ENCODE assay signal across 8 cellular contexts in genomic region chr14:88323520-88324199, GRCh38. TPM values are rescaled to one million over a fixed set of nuclear protein-coding genes. Genes with fewer than 3 reads are reported as not detected.
DNase-seq lines count a peak whose midpoint lies in the region; ATAC-seq and TF ChIP-seq lines count a peak whose summit lies in the region.

No MANE protein-coding gene starts in this region.

- WGBS in ectodermal cell, 2 experiments, result 0% methylated on average over 70 of the region's 70 CpGs

- TF ChIP-seq CTCF in osteoblast (IDR thresholded peaks at IDR 0.05; ENCODE audit: extremely low read depth, low read depth, low read length), result no peak

- H3K9me3 ChIP-seq in ectodermal cell (ENCODE audit: control insufficient read depth, low read length), result no peaks in the 10 kb centered on the region
- H3K9me3 ChIP-seq in osteoblast (ENCODE audit: low read depth, low read length), result no peaks in the 10 kb centered on the region

- H3K36me3 ChIP-seq in ectodermal cell (ENCODE audit: control insufficient read depth, insufficient read depth, low read length), result no peaks in the 10 kb centered on the region
- H3K36me3 ChIP-seq in osteoblast (ENCODE audit: insufficient read depth, low read length), result no peaks in the 10 kb centered on the region

- H3K27ac ChIP-seq in ectodermal cell (ENCODE audit: insufficient read depth, low read depth, low read length, poor library complexity, severe bottlenecking) (no peak overlapping the region), osteoblast (ENCODE audit: low read depth, low read length) (no peak overlapping the region)

- no peaks in the 10 kb centered on the region for H4K20me1 ChIP-seq in osteoblast (ENCODE audit: insufficient read depth, low read length)

- no peak overlapping the region for H2AFZ ChIP-seq in osteoblast (ENCODE audit: low read length)

- H3K27me3 ChIP-seq in ectodermal cell (ENCODE audit: control insufficient read depth, insufficient read depth, low read length, poor library complexity, severe bottlenecking) (peaks cover 66% of the 10 kb centered on the region), osteoblast (ENCODE audit: insufficient read depth, low read length) (peaks cover 63% of the 10 kb centered on the region)

- ATAC-seq in GM19035 (IDR thresholded peaks at IDR 0.05; ENCODE audit: unreplicated experiment), result peak; percentile 90
- peak; percentile 92 for ATAC-seq in HG03095 (IDR thresholded peaks at IDR 0.05; ENCODE audit: unreplicated experiment)

- DNase-seq in Daoy (ENCODE audit: low read depth), result peak; percentile 62
- DNase-seq in NOMO-1 treated with DMSO at 0.1 percent for 48 hours (lab: John Stamatoyannopoulos, UW; ENCODE audit: unreplicated experiment), result peak; percentile 18
- peak; percentile 83 for DNase-seq in osteoblast (ENCODE audit: insufficient read length, low spot score, missing footprints)
- no peak for DNase-seq in cerebellar cortex (ENCODE audit: low spot score)
- DNase-seq in medulla oblongata (ENCODE audit: extremely low spot score), result no peak

- H3K4me1 ChIP-seq in ectodermal cell (ENCODE audit: control insufficient read depth, insufficient read depth, low read length), result peaks cover 25% of the 10 kb centered on the region
- no peaks in the 10 kb centered on the region for H3K4me1 ChIP-seq in osteoblast (ENCODE audit: insufficient read depth, low read length)

- H3K79me2 ChIP-seq in osteoblast (ENCODE audit: insufficient read depth, low read length), result no peaks in the 10 kb centered on the region

- H3K4me3 ChIP-seq in ectodermal cell (ENCODE audit: insufficient read depth, low read depth, low read length) (peak overlapping the region; percentile 74), osteoblast (ENCODE audit: insufficient read depth, low read length) (no peak overlapping the region)

- H3K4me2 ChIP-seq in osteoblast (ENCODE audit: insufficient read depth, low read length), result no peak overlapping the region

RNA-seq across cellular contexts. Expression of gene KCNK10, which starts 0.6 kb away (rescaled TPM):
- 0.06 and 0.63 TPM in 2 replicates for total RNA-seq in Daoy (2014; rRNA removed; shearing (Covaris generic))
- polyA plus RNA-seq in ectodermal cell (2013, experiment 1 of 4), result 30.1 TPM
- 42.9 TPM for polyA plus RNA-seq in ectodermal cell (2013, experiment 2 of 4)
- 30.4 TPM for polyA plus RNA-seq in ectodermal cell (2013, experiment 3 of 4)
- 33.0 TPM for polyA plus RNA-seq in ectodermal cell (2013, experiment 4 of 4)
- total RNA-seq in osteoblast, result under 0.01 TPM in 2 replicates

Comparison
In these comparisons a context has a peak if more than half of its experiments do, and no peak if none do; other contexts are left out.
1. DNase-seq: peak in Daoy (single experiment), NOMO-1 treated with DMSO at 0.1 percent for 48 hours (single experiment) and osteoblast (single experiment); none in cerebellar cortex (single experiment) and medulla oblongata (single experiment).